ENCODE assay signal across 9 cellular contexts in the genomic region with DNA sequence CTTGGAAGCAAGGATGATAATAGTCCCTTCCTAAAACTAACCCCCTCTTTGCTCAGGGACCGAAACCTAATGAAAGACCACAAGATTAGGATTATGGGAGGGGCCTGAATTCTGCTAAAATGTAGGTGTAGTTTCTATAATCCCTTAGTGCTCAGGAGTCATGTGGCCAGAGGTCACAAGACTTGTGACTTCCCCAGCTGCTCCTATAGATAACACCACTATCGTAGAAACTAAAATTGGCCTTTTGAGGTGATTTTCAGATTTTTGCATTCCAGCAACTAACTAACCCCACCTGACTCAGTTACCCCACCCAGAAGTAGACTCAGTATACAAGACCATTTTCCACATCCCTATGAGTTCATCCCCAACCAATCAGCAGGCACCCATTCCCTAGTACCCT.
"Had no signal": no experiment of that assay in that cellular context is flagged by ENCODE, and none has a peak within 500 bp of the region (broad histone marks: within the 10 kb centered on the region; RNA-seq: fewer than 3 reads in every experiment).

No MANE protein-coding gene starts in this region.

- FAIRE-seq: H1, H54 had no signal

- H3K27ac Mint-ChIP-seq: GM23338, H9 had no signal

- DNase-seq: H9, HCEC 1CT, IMR-90, KBM-7 had no signal

- H3K4me2 ChIP-seq: GM23338, KMS-11 had no signal

- H2AFZ ChIP-seq: GM23338 had no signal

- H3K4me3 Mint-ChIP-seq: GM23338, H9 had no signal

- H3K27ac ChIP-seq: HL-60, KMS-11 had no signal

- ATAC-seq: GM23338 had no signal

- H3K9ac ChIP-seq: KMS-11 had no signal

- H3K9me3 Mint-ChIP-seq: GM23338, H9 had no signal

- H3K4me3 ChIP-seq: GM23338 had no signal
